In the genomic region with DNA sequence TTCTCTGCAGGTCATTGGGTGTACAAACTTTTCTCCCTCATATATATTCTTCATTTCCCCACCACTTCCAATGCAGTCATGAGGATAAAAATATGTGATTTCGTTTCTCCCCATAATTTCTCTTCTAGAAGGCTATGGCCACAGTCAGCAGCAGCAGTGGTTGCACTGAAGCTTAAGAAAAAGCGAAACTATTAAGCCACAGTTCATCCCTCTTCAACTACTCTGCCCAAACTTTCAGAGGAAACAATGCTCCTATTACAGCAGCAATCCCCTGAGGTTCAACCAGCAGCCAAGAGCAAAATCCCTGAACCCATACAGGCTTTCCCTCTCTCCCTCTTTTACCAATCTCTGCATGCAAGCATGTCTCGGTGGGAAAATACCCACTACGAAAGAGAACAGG, we compare ENCODE assay signal across 28 cellular contexts.
"Had no signal": no experiment of that assay in that cellular context is flagged by ENCODE, and none has a peak within 500 bp of the region (broad histone marks: within the 10 kb centered on the region; RNA-seq: fewer than 3 reads in every experiment).

No MANE protein-coding gene starts in this region.

- H3K9me3 ChIP-seq: psoas muscle, right lobe of liver, spleen, suprapubic skin, testis, tibial artery, transverse colon, upper lobe of right lung, uterus had no signal

- H3K4me1 ChIP-seq: neural progenitor cell, parathyroid adenoma, psoas muscle, spleen, suprapubic skin, testis, tibial artery, transverse colon, upper lobe of right lung, uterus had no signal

- ATAC-seq: naive thymus-derived CD4-positive, alpha-beta T cell; natural killer cell; psoas muscle; right lobe of liver; stimulated activated memory B cell treated with anti-CD40 and anti-IgM and Interleukin-4, amounts not matched to agents 10 μg/mL and 1 μg/mL and 100 μg/mL, for 72 hours; stimulated activated naive CD8-positive, alpha-beta T cell treated with anti-CD3 and anti-CD28 coated beads, Interleukin-15, amount 100 ng/mL, for 72 hours; stimulated activated naive CD8-positive, alpha-beta T cell treated with anti-CD3 and anti-CD28 coated beads, Interleukin-15, Interleukin-2, amounts not matched to agents 100 U/mL and 50 U/mL, for 24 hours; upper lobe of right lung had no signal

- H2AFZ ChIP-seq: neural progenitor cell, parathyroid adenoma had no signal

- H3K4me2 ChIP-seq: neural progenitor cell, smooth muscle cell had no signal

- H3K36me3 ChIP-seq: neural progenitor cell, ovary, right lobe of liver, spleen, suprapubic skin, tibial artery, transverse colon, upper lobe of right lung, uterus had no signal

- H3K79me2 ChIP-seq: parathyroid adenoma had no signal

- DNase-seq: naive thymus-derived CD4-positive, alpha-beta T cell; natural killer cell; occipital lobe; ovary; posterior cingulate gyrus; psoas muscle; right lobe of liver; spleen; stimulated activated CD4-positive, alpha-beta T cell treated with anti-CD3 and anti-CD28 coated beads, Interleukin-12 subunit alpha, Interleukin-12 subunit beta, amount 100 ng/mL, for 4 hours; stimulated activated CD4-positive, alpha-beta T cell treated with anti-CD3 and anti-CD28 coated beads, Interleukin-1b, Interleukin-23, amount 100 ng/mL, for 48 hours; stimulated activated CD4-positive, alpha-beta T cell treated with anti-CD3 and anti-CD28 coated beads, Interleukin-4, amount 100 ng/mL, for 1 hour; stimulated activated CD4-positive, alpha-beta T cell treated with anti-CD3 and anti-CD28 coated beads, Interleukin-4, amount 100 ng/mL, for 4 hours; stimulated activated CD8-positive, alpha-beta memory T cell treated with anti-CD3 and anti-CD28 coated beads, Interleukin-4, amount 100 ng/mL, for 48 hours; stimulated activated naive CD4-positive, alpha-beta T cell; stimulated activated naive CD8-positive, alpha-beta T cell treated with anti-CD3 and anti-CD28 coated beads, Interleukin-15, amount 100 ng/mL, for 72 hours; stimulated activated naive CD8-positive, alpha-beta T cell treated with anti-CD3 and anti-CD28 coated beads, Interleukin-15, Interleukin-2, amounts not matched to agents 100 U/mL and 50 U/mL, for 24 hours; substantia nigra; testis; tibial artery; transverse colon; upper lobe of right lung; uterus had no signal

- H3K27ac ChIP-seq: neural progenitor cell, ovary, parathyroid adenoma, psoas muscle, right lobe of liver, skin epidermis, spleen, suprapubic skin, testis, tibial artery, transverse colon, upper lobe of right lung, uterus had no signal

- H3K4me3 ChIP-seq: neural progenitor cell, ovary, psoas muscle, right lobe of liver, skin epidermis, smooth muscle cell, spleen, suprapubic skin, testis, tibial artery, transverse colon, upper lobe of right lung, uterus had no signal

- H3K9ac ChIP-seq: neural progenitor cell, parathyroid adenoma had no signal

- H3K27me3 ChIP-seq: neural progenitor cell, ovary, right lobe of liver, spleen, suprapubic skin, testis, tibial artery, transverse colon, upper lobe of right lung, uterus had no signal
